In genomic region chr1:230566481-230566880, GRCh38 we compare ENCODE assay signal across 25 cellular contexts.
"Had no signal": no experiment of that assay in that cellular context is flagged by ENCODE, and none has a peak within 500 bp of the region (broad histone marks: within the 10 kb centered on the region; RNA-seq: fewer than 3 reads in every experiment).

No MANE protein-coding gene starts in this region.

- H3K27ac ChIP-seq: ascending aorta, body of pancreas, SJCRH30 had no signal

- H3K4me3 ChIP-seq: ascending aorta, body of pancreas, SJCRH30 had no signal

- H3K9me3 ChIP-seq: ascending aorta, body of pancreas, SJCRH30, SK-N-SH had no signal

- H3K4me1 ChIP-seq: ascending aorta, SJCRH30 had no signal

- H3K9me3 Mint-ChIP-seq: activated naive CD4-positive, alpha-beta T cell treated with anti-CD3 and anti-CD28 coated beads, Interleukin-2, amount 50 U/mL, for 72 hours; activated naive CD8-positive, alpha-beta T cell treated with anti-CD3 and anti-CD28 coated beads, Interleukin-2, amount 50 U/mL, for 24 hours; activated T-cell treated with anti-CD3 and anti-CD28 coated beads, Interleukin-2, amount 50 U/mL, for 4 hours; IgD-negative memory B cell; T-helper 1 cell treated with Interleukin-12 subunit alpha and Interleukin-12 subunit beta and Interleukin-4 antibody, amounts not matched to agents 30 μg/mL and 1 μg/mL, for 36 hours; WTC11 had no signal

- ATAC-seq: activated CD8-positive, alpha-beta memory T cell treated with anti-CD3 and anti-CD28 coated beads, Interleukin-2, amount 10 ng/mL, durations not matched to agents 7 days and 5 days; activated naive CD4-positive, alpha-beta T cell treated with anti-CD3 and anti-CD28 coated beads, Interleukin-2, amount 50 U/mL, for 72 hours; activated naive CD8-positive, alpha-beta T cell treated with anti-CD3 and anti-CD28 coated beads, Interleukin-2, amount 50 U/mL, for 24 hours; activated T-cell treated with anti-CD3 and anti-CD28 coated beads, Interleukin-2, amount 50 U/mL, for 4 hours; body of pancreas; WTC11 had no signal

- H3K4me2 ChIP-seq: SK-N-SH had no signal

- H3K36me3 Mint-ChIP-seq: activated CD8-positive, alpha-beta memory T cell treated with anti-CD3 and anti-CD28 coated beads, Interleukin-2, amount 10 ng/mL, durations not matched to agents 7 days and 5 days; activated naive CD4-positive, alpha-beta T cell treated with anti-CD3 and anti-CD28 coated beads, Interleukin-2, amount 50 U/mL, for 72 hours; WTC11 had no signal

- H3K27me3 ChIP-seq: ascending aorta, body of pancreas, SJCRH30 had no signal

- H3K36me3 ChIP-seq: ascending aorta, SJCRH30 had no signal

- H3K4me1 Mint-ChIP-seq: IgD-negative memory B cell had no signal

- H3K9me2 ChIP-seq: SK-N-SH had no signal

- H3K27ac Mint-ChIP-seq: activated CD4-positive, alpha-beta T cell treated with anti-CD3 and anti-CD28 coated beads, Interleukin-2, amount 10 ng/mL, durations not matched to agents 24 days and 14 days; activated CD8-positive, alpha-beta memory T cell treated with anti-CD3 and anti-CD28 coated beads, Interleukin-2, amount 10 ng/mL, durations not matched to agents 7 days and 5 days; activated naive CD4-positive, alpha-beta T cell treated with anti-CD3 and anti-CD28 coated beads, Interleukin-2, amount 50 U/mL, for 72 hours; activated naive CD8-positive, alpha-beta T cell treated with anti-CD3 and anti-CD28 coated beads, Interleukin-2, amount 50 U/mL, for 24 hours; IgD-negative memory B cell; T-helper 1 cell treated with Interleukin-12 subunit alpha and Interleukin-12 subunit beta and Interleukin-4 antibody, amounts not matched to agents 30 μg/mL and 1 μg/mL, for 36 hours; WTC11 had no signal

- DNase-seq: activated CD4-positive, alpha-beta T cell treated with anti-CD3 and anti-CD28 coated beads, Interleukin-2, amount 10 ng/mL, durations not matched to agents 24 days and 14 days; activated CD4-positive, alpha-beta T cell treated with anti-CD3 and anti-CD28 coated beads, Interleukin-2, amount 50 U/mL, for 48 hours; activated CD4-positive, CD25-positive, alpha-beta regulatory T cell treated with anti-CD3 and anti-CD28 coated beads, Interleukin-2, amount 50 U/mL, for 72 hours; activated CD8-positive, alpha-beta memory T cell treated with anti-CD3 and anti-CD28 coated beads, Interleukin-2, amount 10 ng/mL, durations not matched to agents 7 days and 5 days; activated effector memory CD4-positive, alpha-beta T cell treated with anti-CD3 and anti-CD28 coated beads, Interleukin-2, amount 50 U/mL, for 16 hours; activated naive CD4-positive, alpha-beta T cell treated with Interleukin-2 at 50 U/mL for 16 hours; activated naive CD8-positive, alpha-beta T cell treated with anti-CD3 and anti-CD28 coated beads, Interleukin-2, amount 50 U/mL, for 24 hours; activated T-cell treated with anti-CD3 and anti-CD28 coated beads, Interleukin-2, amount 50 U/mL, for 4 hours; amniotic stem cell; body of pancreas; KG1; MV-4-11; NCI-H1092 treated with DMSO at 0.1 percent for 48 hours; NCI-H1417 treated with DMSO at 0.1 percent for 48 hours; NCI-H1694; NCI-H2029 treated with DMSO at 0.1 percent for 48 hours; NCI-H446; NCI-H524; SJCRH30; SK-N-SH had no signal

- H3K4me3 Mint-ChIP-seq: activated CD4-positive, alpha-beta T cell treated with anti-CD3 and anti-CD28 coated beads, Interleukin-2, amount 10 ng/mL, durations not matched to agents 24 days and 14 days; activated CD8-positive, alpha-beta memory T cell treated with anti-CD3 and anti-CD28 coated beads, Interleukin-2, amount 10 ng/mL, durations not matched to agents 7 days and 5 days; activated naive CD8-positive, alpha-beta T cell treated with anti-CD3 and anti-CD28 coated beads, Interleukin-2, amount 50 U/mL, for 24 hours; activated T-cell treated with anti-CD3 and anti-CD28 coated beads, Interleukin-2, amount 50 U/mL, for 4 hours; IgD-negative memory B cell; T-helper 1 cell treated with Interleukin-12 subunit alpha and Interleukin-12 subunit beta and Interleukin-4 antibody, amounts not matched to agents 30 μg/mL and 1 μg/mL, for 36 hours; WTC11 had no signal
